ENCODE assay signal across 22 cellular contexts in genomic region chr22:43980996-43981395, GRCh38. TPM values are rescaled to one million over a fixed set of nuclear protein-coding genes. Genes with fewer than 3 reads are reported as not detected.
"Had no signal": no experiment of that assay in that cellular context is flagged by ENCODE, and none has a peak within 500 bp of the region (broad histone marks: within the 10 kb centered on the region; RNA-seq: fewer than 3 reads in every experiment).

No MANE protein-coding gene starts in this region.

- H3K9me3 Mint-ChIP-seq: dendritic cell treated with granulocyte-macrophage colony-stimulating factor and Interleukin-4, amounts not matched to agents 40 ng/mL and 50 ng/mL, for 4 days; effector memory CD8-positive, alpha-beta T cell; endodermal cell had no signal

- H3K9me3 ChIP-seq: esophagus squamous epithelium, gastrocnemius medialis, heart right ventricle, left ventricle myocardium inferior, lower lobe of right lung had no signal

- DNase-seq: effector CD8-positive, alpha-beta T cell; effector memory CD8-positive, alpha-beta T cell; endodermal cell; erythroblast; esophagus squamous epithelium; foreskin fibroblast; foreskin melanocyte; gastrocnemius medialis; glutamatergic neuron; head of caudate nucleus; heart right ventricle; hippocampal formation; left cardiac atrium; left ventricle myocardium inferior; lower lobe of right lung; mesenchymal stem cell; midbrain; naive thymus-derived CD4-positive, alpha-beta T cell had no signal

- H3K4me3 ChIP-seq: coronary artery, esophagus squamous epithelium, gastrocnemius medialis, heart right ventricle, left ventricle myocardium inferior, lower lobe of right lung had no signal

- H3K4me1 ChIP-seq: esophagus squamous epithelium, gastrocnemius medialis, heart right ventricle, left ventricle myocardium inferior, lower lobe of right lung had no signal

- H3K27ac Mint-ChIP-seq: dendritic cell treated with granulocyte-macrophage colony-stimulating factor and Interleukin-4, amounts not matched to agents 40 ng/mL and 50 ng/mL, for 4 days; endodermal cell; naive thymus-derived CD4-positive, alpha-beta T cell had no signal

- H3K4me1 Mint-ChIP-seq: endodermal cell had no signal

- H3K27me3 ChIP-seq: esophagus squamous epithelium, gastrocnemius medialis, heart right ventricle had no signal

- H3K4me3 Mint-ChIP-seq: dendritic cell treated with granulocyte-macrophage colony-stimulating factor and Interleukin-4, amounts not matched to agents 40 ng/mL and 50 ng/mL, for 4 days; effector memory CD8-positive, alpha-beta T cell; endodermal cell; naive thymus-derived CD4-positive, alpha-beta T cell had no signal

- H3K27me3 Mint-ChIP-seq: dendritic cell treated with granulocyte-macrophage colony-stimulating factor and Interleukin-4, amounts not matched to agents 40 ng/mL and 50 ng/mL, for 4 days; effector memory CD8-positive, alpha-beta T cell; naive thymus-derived CD4-positive, alpha-beta T cell had no signal

- H3K27ac ChIP-seq: coronary artery, epithelial cell of prostate, esophagus squamous epithelium, gastrocnemius medialis, heart right ventricle, left ventricle myocardium inferior, lower lobe of right lung had no signal

RNA-seq across cellular contexts. Expression of gene PNPLA3, which starts 57.4 kb away (rescaled TPM):
- total RNA-seq: left ventricle myocardium inferior, mononuclear cell had no signal
- polyA plus RNA-seq: naive thymus-derived CD4-positive, alpha-beta T cell had no signal
